1 cellular context compared by ENCODE assay signal in the genomic region with DNA sequence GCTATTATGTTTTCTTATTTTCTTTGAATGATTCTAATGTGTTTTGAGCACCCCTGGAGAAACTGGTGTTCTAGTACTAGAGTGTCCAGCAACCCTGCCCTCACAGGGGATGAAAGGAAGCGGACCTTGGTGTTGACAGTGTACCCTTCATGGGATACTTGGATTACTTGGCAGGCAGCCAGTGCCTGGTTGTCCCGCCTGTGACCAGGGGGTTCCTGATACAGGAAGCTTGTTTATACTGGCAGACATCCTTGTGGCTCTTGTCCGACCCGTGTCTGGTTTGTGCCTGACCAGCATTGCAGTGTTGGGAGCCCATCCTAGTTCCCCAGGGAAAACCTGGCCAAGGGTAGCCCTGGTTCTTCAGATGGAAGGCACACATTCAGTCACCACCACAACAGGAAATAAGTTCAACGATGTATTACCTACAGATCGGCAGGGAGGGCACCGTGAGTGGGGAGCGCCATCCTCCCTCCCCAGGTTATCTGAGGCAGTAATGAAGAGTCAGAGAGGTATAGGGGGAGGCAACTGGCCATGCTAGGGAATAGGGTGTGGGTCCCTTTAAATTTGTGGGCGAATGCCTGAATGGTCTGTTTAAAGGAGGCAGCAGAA.
TF ChIP-seq lines count a peak whose summit lies in the region.

No MANE protein-coding gene starts in this region.

TF ChIP-seq in SK-N-SH treated with all-trans-retinoic acid at 6 μM for 48 hours, 23 proteins besides CTCF, POLR2A, EP300 and RAD21 (continued from another document):
- TF ChIP-seq, protein P1, sequence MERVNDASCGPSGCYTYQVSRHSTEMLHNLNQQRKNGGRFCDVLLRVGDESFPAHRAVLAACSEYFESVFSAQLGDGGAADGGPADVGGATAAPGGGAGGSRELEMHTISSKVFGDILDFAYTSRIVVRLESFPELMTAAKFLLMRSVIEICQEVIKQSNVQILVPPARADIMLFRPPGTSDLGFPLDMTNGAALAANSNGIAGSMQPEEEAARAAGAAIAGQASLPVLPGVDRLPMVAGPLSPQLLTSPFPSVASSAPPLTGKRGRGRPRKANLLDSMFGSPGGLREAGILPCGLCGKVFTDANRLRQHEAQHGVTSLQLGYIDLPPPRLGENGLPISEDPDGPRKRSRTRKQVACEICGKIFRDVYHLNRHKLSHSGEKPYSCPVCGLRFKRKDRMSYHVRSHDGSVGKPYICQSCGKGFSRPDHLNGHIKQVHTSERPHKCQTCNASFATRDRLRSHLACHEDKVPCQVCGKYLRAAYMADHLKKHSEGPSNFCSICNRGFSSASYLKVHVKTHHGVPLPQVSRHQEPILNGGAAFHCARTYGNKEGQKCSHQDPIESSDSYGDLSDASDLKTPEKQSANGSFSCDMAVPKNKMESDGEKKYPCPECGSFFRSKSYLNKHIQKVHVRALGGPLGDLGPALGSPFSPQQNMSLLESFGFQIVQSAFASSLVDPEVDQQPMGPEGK (CRISPR knock-in tag; IDR thresholded peaks at IDR 0.05; ENCODE audit: borderline replicate concordance): no peak
- TF ChIP-seq BACH2 (CRISPR knock-in tag; IDR thresholded peaks at IDR 0.05; ENCODE audit: borderline replicate concordance) (no peak), ZNF8 (CRISPR knock-in tag; IDR thresholded peaks at IDR 0.05) (no peak), ZNF70 (CRISPR knock-in tag; IDR thresholded peaks at IDR 0.05) (no peak)
